In genomic region chr19:1957562-1958248, GRCh38 we compare ENCODE assay signal across 18 cellular contexts.
"Had no signal": no experiment of that assay in that cellular context is flagged by ENCODE, and none has a peak within 500 bp of the region (broad histone marks: within the 10 kb centered on the region; RNA-seq: fewer than 3 reads in every experiment).

No MANE protein-coding gene starts in this region.

- H3K27ac ChIP-seq: brain microvascular endothelial cell, coronary artery, ovary, spleen, uterus had no signal

- H3K27ac Mint-ChIP-seq: activated CD4-positive, alpha-beta T cell treated with anti-CD3 and anti-CD28 coated beads, Interleukin-2, amount 10 ng/mL, durations not matched to agents 24 days and 14 days; activated naive CD4-positive, alpha-beta T cell treated with anti-CD3 and anti-CD28 coated beads for 36 hours; stimulated activated memory B cell treated with anti-CD40 and anti-IgM and Interleukin-4, amounts not matched to agents 10 μg/mL and 1 μg/mL and 100 μg/mL, for 72 hours had no signal

- H3K4me1 Mint-ChIP-seq: activated CD4-positive, alpha-beta T cell treated with anti-CD3 and anti-CD28 coated beads, Interleukin-2, amount 10 ng/mL, durations not matched to agents 24 days and 14 days had no signal

- H3K4me3 Mint-ChIP-seq: activated CD4-positive, alpha-beta T cell treated with anti-CD3 and anti-CD28 coated beads, Interleukin-2, amount 10 ng/mL, durations not matched to agents 24 days and 14 days; activated naive CD4-positive, alpha-beta T cell treated with anti-CD3 and anti-CD28 coated beads for 36 hours; activated T-cell treated with anti-CD3 and anti-CD28 coated beads, Interleukin-2, amount 50 U/mL, for 4 hours; central memory CD8-positive, alpha-beta T cell; naive B cell; stimulated activated memory B cell treated with anti-CD40 and anti-IgM and Interleukin-4, amounts not matched to agents 10 μg/mL and 1 μg/mL and 100 μg/mL, for 72 hours had no signal

- ATAC-seq: stimulated activated memory B cell treated with anti-CD40 and anti-IgM and Interleukin-4, amounts not matched to agents 10 μg/mL and 1 μg/mL and 100 μg/mL, for 72 hours had no signal

- H3K9me3 ChIP-seq: heart left ventricle, ovary, spleen, tibial nerve, uterus had no signal

- H3K27me3 Mint-ChIP-seq: activated CD4-positive, alpha-beta T cell treated with anti-CD3 and anti-CD28 coated beads, Interleukin-2, amount 10 ng/mL, durations not matched to agents 24 days and 14 days; central memory CD8-positive, alpha-beta T cell; naive B cell; stimulated activated memory B cell treated with anti-CD40 and anti-IgM and Interleukin-4, amounts not matched to agents 10 μg/mL and 1 μg/mL and 100 μg/mL, for 72 hours had no signal

- H3K4me3 ChIP-seq: coronary artery, heart left ventricle, ovary, spleen, tibial nerve, uterus had no signal

- H3K36me3 Mint-ChIP-seq: naive B cell; stimulated activated memory B cell treated with anti-CD40 and anti-IgM and Interleukin-4, amounts not matched to agents 10 μg/mL and 1 μg/mL and 100 μg/mL, for 72 hours had no signal

- H3K36me3 ChIP-seq: ovary, uterus had no signal

- H3K9me3 Mint-ChIP-seq: activated CD4-positive, alpha-beta T cell treated with anti-CD3 and anti-CD28 coated beads, Interleukin-2, amount 10 ng/mL, durations not matched to agents 24 days and 14 days; activated naive CD4-positive, alpha-beta T cell treated with anti-CD3 and anti-CD28 coated beads for 36 hours; activated T-cell treated with anti-CD3 and anti-CD28 coated beads, Interleukin-2, amount 50 U/mL, for 4 hours; central memory CD8-positive, alpha-beta T cell; naive B cell; stimulated activated memory B cell treated with anti-CD40 and anti-IgM and Interleukin-4, amounts not matched to agents 10 μg/mL and 1 μg/mL and 100 μg/mL, for 72 hours had no signal

- H3K27me3 ChIP-seq: brain microvascular endothelial cell, heart left ventricle, ovary, spleen, tibial nerve, uterus had no signal

- DNase-seq: activated CD4-positive, alpha-beta T cell treated with anti-CD3 and anti-CD28 coated beads, Interleukin-2, amount 10 ng/mL, durations not matched to agents 24 days and 14 days; activated CD4-positive, CD25-positive, alpha-beta regulatory T cell; activated CD8-positive, alpha-beta memory T cell treated with anti-CD3 and anti-CD28 coated beads, Interleukin-2, amount 50 U/mL, for 4 hours; activated naive CD4-positive, alpha-beta T cell treated with anti-CD3 and anti-CD28 coated beads for 36 hours; activated T-cell treated with anti-CD3 and anti-CD28 coated beads, Interleukin-2, amount 50 U/mL, for 4 hours; brain microvascular endothelial cell; naive B cell; spleen; stimulated activated CD4-positive, alpha-beta T cell treated with anti-CD3 and anti-CD28 coated beads, Interleukin-4, amount 100 ng/mL, for 4 hours; T-helper 1 cell; T1000 had no signal
